In genomic region chr5:76325876-76326491, GRCh38 we compare ENCODE assay signal across 11 cellular contexts.
DNase-seq lines count a peak whose midpoint lies in the region; ATAC-seq and TF ChIP-seq lines count a peak whose summit lies in the region.
"Had no signal": no experiment of that assay in that cellular context is flagged by ENCODE, and none has a peak within 500 bp of the region (broad histone marks: within the 10 kb centered on the region; RNA-seq: fewer than 3 reads in every experiment).

No MANE protein-coding gene starts in this region.

- no peaks in the 10 kb centered on the region; the same call in 1 of the 2 replicates for H3K27me3 ChIP-seq in Caco-2 (replicated peaks; ENCODE audit: control insufficient read depth, insufficient read depth, low read length)
- no peaks in the 10 kb centered on the region for H3K27me3 ChIP-seq in Peyer's patch
- H3K27me3 ChIP-seq in ectodermal cell (ENCODE audit: control insufficient read depth, insufficient read depth, low read length, poor library complexity, severe bottlenecking), result no peaks in the 10 kb centered on the region
- H3K27me3 ChIP-seq in neuronal stem cell (ENCODE audit: control insufficient read depth in 3 of 3, insufficient read depth in 3 of 3, low read depth in 1 of 3, low read length in 3 of 3), result peaks cover 0 to 7% (median 0%) of the 10 kb centered on the region in 3 experiments
- H3K27me3 ChIP-seq in WERI-Rb-1 (ENCODE audit: insufficient read depth, low read depth, severe bottlenecking), result no peaks in the 10 kb centered on the region

- peaks cover 4% of the 10 kb centered on the region; the same call in 1 of the 2 replicates for H3K9me3 ChIP-seq in Caco-2
- no peaks in the 10 kb centered on the region for H3K9me3 ChIP-seq in Peyer's patch
- no peaks in the 10 kb centered on the region for H3K9me3 ChIP-seq in ectodermal cell (ENCODE audit: control insufficient read depth, low read length)
- H3K9me3 ChIP-seq in neuronal stem cell (replicated peaks in 1 of 2; ENCODE audit: control insufficient read depth in 2 of 2, insufficient read depth in 1 of 2, low read depth in 1 of 2, low read length in 2 of 2), result no peaks in the 10 kb centered on the region
- peaks cover 6% of the 10 kb centered on the region for H3K9me3 ChIP-seq in WERI-Rb-1 (ENCODE audit: severe bottlenecking)

- H2BK120ac ChIP-seq in neuronal stem cell (ENCODE audit: low read depth, low read length), result no peak overlapping the region

- H2BK12ac ChIP-seq in neuronal stem cell (ENCODE audit: low read length), result no peak overlapping the region

- H3K36me3 Mint-ChIP-seq in Caco-2 (ENCODE audit: insufficient read depth, unreplicated experiment), result no peaks in the 10 kb centered on the region

- BruUV-seq in Caco-2 (replicated peaks; lab: Mats Ljungman, UMichigan), result no TSS peak

- H3K18ac ChIP-seq in neuronal stem cell (ENCODE audit: low read length), result no peak overlapping the region

- peak overlapping the region; percentile 82 for H2AFZ ChIP-seq in neuronal stem cell (ENCODE audit: low read length)

- ATAC-seq in GM21526 (IDR thresholded peaks at IDR 0.05; ENCODE audit: low FRiP score, unreplicated experiment), result no peak

- no peaks in the 10 kb centered on the region for H3K9me3 Mint-ChIP-seq in Caco-2 (ENCODE audit: unreplicated experiment)

- no peak overlapping the region for H3K4ac ChIP-seq in neuronal stem cell (ENCODE audit: low read length)

- no peak overlapping the region for H3K9ac ChIP-seq in neuronal stem cell (ENCODE audit: low read depth, low read length, poor library complexity)

- no peak overlapping the region for H2AK5ac ChIP-seq in neuronal stem cell (ENCODE audit: low read depth, low read length)

- peak overlapping the region; percentile 39 to 67 (median 54) for H3K27ac ChIP-seq in Peyer's patch
- H3K27ac ChIP-seq in ectodermal cell (ENCODE audit: insufficient read depth, low read depth, low read length, poor library complexity, severe bottlenecking), result peak overlapping the region; percentile 81
- no peak overlapping the region for H3K27ac ChIP-seq in neuronal stem cell (replicated peaks; ENCODE audit: low read length)
- H3K27ac ChIP-seq in WERI-Rb-1, result no peak overlapping the region; the same call in 1 of the 2 replicates

- H3K4me3 Mint-ChIP-seq in Caco-2 (ENCODE audit: unreplicated experiment), result no peak overlapping the region

- H3K4me1 ChIP-seq in Caco-2 (peaks cover 54% of the 10 kb centered on the region), Peyer's patch (peaks cover 0 to 11% (median 0%) of the 10 kb centered on the region in 4 donors), ectodermal cell (ENCODE audit: control insufficient read depth, insufficient read depth, low read length) (peaks cover 44% of the 10 kb centered on the region), neuronal stem cell (ENCODE audit: control insufficient read depth in 2 of 2, insufficient read depth in 1 of 2, low read depth in 1 of 2, low read length in 2 of 2) (peaks cover 17 to 18% of the 10 kb centered on the region in 2 donors)

- CTCF ChIA-PET in Caco-2 (lab: Charles Lee), result interaction anchor here (1.0 kb wide), 1 partner anchor 257 kb away, joined by 3 read pairs; no protein-coding TSS in a partner anchor

- no peak overlapping the region for H4K91ac ChIP-seq in neuronal stem cell (ENCODE audit: low read depth, low read length, poor library complexity)

- H2BK15ac ChIP-seq in neuronal stem cell (ENCODE audit: low read length), result no peak overlapping the region

- TF ChIP-seq POLR2A in Peyer's patch (IDR thresholded peaks at IDR 0.05), result no peak

- H3K36me3 ChIP-seq in Caco-2 (ENCODE audit: control insufficient read depth, insufficient read depth, low read length), result no peaks in the 10 kb centered on the region
- no peaks in the 10 kb centered on the region for H3K36me3 ChIP-seq in Peyer's patch
- no peaks in the 10 kb centered on the region for H3K36me3 ChIP-seq in ectodermal cell (ENCODE audit: control insufficient read depth, insufficient read depth, low read length)
- H3K36me3 ChIP-seq in neuronal stem cell (replicated peaks in 1 of 2; ENCODE audit: control insufficient read depth in 2 of 2, insufficient read depth in 2 of 2, low read length in 2 of 2), result no peaks in the 10 kb centered on the region
- no peaks in the 10 kb centered on the region for H3K36me3 ChIP-seq in WERI-Rb-1

- no peak overlapping the region for H4K8ac ChIP-seq in neuronal stem cell (ENCODE audit: low read depth, low read length)

- peak overlapping the region; percentile 81 for H3K27ac Mint-ChIP-seq in Caco-2 (ENCODE audit: unreplicated experiment)

- no peaks in the 10 kb centered on the region for H3K27me3 Mint-ChIP-seq in Caco-2 (ENCODE audit: insufficient read depth, unreplicated experiment)

- no peak overlapping the region for H3K23ac ChIP-seq in neuronal stem cell (ENCODE audit: low read depth, low read length, poor library complexity)

- no peak overlapping the region for H2BK5ac ChIP-seq in neuronal stem cell (ENCODE audit: low read length)

- H3K79me1 ChIP-seq in neuronal stem cell (ENCODE audit: low read depth, low read length), result no peaks in the 10 kb centered on the region

- no peak overlapping the region for H3K4me3 ChIP-seq in Caco-2 (ENCODE audit: low read depth, low read length)
- H3K4me3 ChIP-seq in Peyer's patch, result no peak overlapping the region
- peak overlapping the region; percentile 10 for H3K4me3 ChIP-seq in ectodermal cell (ENCODE audit: insufficient read depth, low read depth, low read length)
- peak overlapping the region in 1 of 2 donors; percentile 31 for H3K4me3 ChIP-seq in neuronal stem cell (ENCODE audit: low read length in 2 of 2)
- H3K4me3 ChIP-seq in WERI-Rb-1 (ENCODE audit: low read depth, low read length), result no peak overlapping the region

- TF ChIP-seq CTCF in Caco-2 (IDR thresholded peaks at IDR 0.05; ENCODE audit: insufficient read depth in 1 of 2, low read depth in 1 of 2, low read length in 1 of 2, severe bottlenecking in 1 of 2, unreplicated experiment in 1 of 2) (no peak), Peyer's patch (IDR thresholded peaks at IDR 0.05) (no peak), WERI-Rb-1 (IDR thresholded peaks at IDR 0.05; ENCODE audit: low read depth, low read length) (no peak)

- 20 to 24% methylated on average over 2 to 3 of the region's 3 CpGs for WGBS in ectodermal cell, 2 experiments
- no CpG with 5 or more reads among the region's 3 CpGs for WGBS in neuronal stem cell (ENCODE audit: extremely low coverage in 2 of 2, insufficient read length in 2 of 2, insufficient replicate concordance in 1 of 2), 2 donors

- H3K4me1 Mint-ChIP-seq in Caco-2 (ENCODE audit: low read depth, unreplicated experiment), result peaks cover 36% of the 10 kb centered on the region

- DNase-seq in Caco-2 (no peak), Peyer's patch (peak in 2 of 3 donors; percentile 53 to 74), neuronal stem cell (ENCODE audit: low spot score) (no peak), WERI-Rb-1 (no peak), CD1c-positive myeloid dendritic cell (ENCODE audit: extremely low spot score) (no peak), dermis blood vessel endothelial cell (no peak)
- DNase-seq: activated CD8-positive, alpha-beta memory T cell treated with anti-CD3 and anti-CD28 coated beads, Interleukin-2, amount 50 U/mL, for 48 hours; kidney glomerular epithelial cell; NCI-H1105 treated with DMSO at 0.1 percent for 48 hours had no signal

- no peak overlapping the region for H3K14ac ChIP-seq in neuronal stem cell (ENCODE audit: low read length)

- peak overlapping the region; percentile 58 for H3K4me2 ChIP-seq in neuronal stem cell (ENCODE audit: insufficient read depth, low read length, poor library complexity, severe bottlenecking)

- intact Hi-C loops in Caco-2 (cut with micrococcal nuclease; ENCODE audit: unreplicated experiment), result no loop called here

- POLR2A ChIA-PET in Caco-2 (lab: Charles Lee), result no interaction called here

Comparison
In these comparisons a context has a peak if more than half of its experiments do, and no peak if none do; other contexts are left out.
1. DNase-seq: peak in Peyer's patch (2 of 3); none in Caco-2 (0 of 2), neuronal stem cell (single experiment), WERI-Rb-1 (single experiment), CD1c-positive myeloid dendritic cell (single experiment) and dermis blood vessel endothelial cell (single experiment).
2. H3K27ac ChIP-seq: peak in Peyer's patch (4 of 4) and ectodermal cell (single experiment); none in neuronal stem cell (single experiment) and WERI-Rb-1 (single experiment).